In genomic region chr6:125816828-125817280, GRCh38 we compare ENCODE assay signal across 17 cellular contexts.
"Had no signal": no experiment of that assay in that cellular context is flagged by ENCODE, and none has a peak within 500 bp of the region (broad histone marks: within the 10 kb centered on the region; RNA-seq: fewer than 3 reads in every experiment).

No MANE protein-coding gene starts in this region.

- ATAC-seq: activated CD8-positive, alpha-beta T cell treated with anti-CD3 and anti-CD28 coated beads for 36 hours; heart left ventricle; left lobe of liver; mucosa of descending colon; natural killer cell had no signal

- H3K4me3 Mint-ChIP-seq: activated CD8-positive, alpha-beta T cell treated with anti-CD3 and anti-CD28 coated beads for 36 hours; activated naive CD4-positive, alpha-beta T cell treated with anti-CD3 and anti-CD28 coated beads, Interleukin-2, amount 50 U/mL, for 24 hours; natural killer cell had no signal

- H3K27ac Mint-ChIP-seq: activated CD8-positive, alpha-beta T cell treated with anti-CD3 and anti-CD28 coated beads for 36 hours; activated naive CD4-positive, alpha-beta T cell treated with anti-CD3 and anti-CD28 coated beads, Interleukin-2, amount 50 U/mL, for 24 hours; natural killer cell had no signal

- H3K9me3 Mint-ChIP-seq: activated CD8-positive, alpha-beta T cell treated with anti-CD3 and anti-CD28 coated beads for 36 hours; activated naive CD4-positive, alpha-beta T cell treated with anti-CD3 and anti-CD28 coated beads, Interleukin-2, amount 50 U/mL, for 24 hours; natural killer cell had no signal

- H3K36me3 ChIP-seq: cardiac muscle cell, right atrium auricular region, transverse colon had no signal

- H3K4me3 ChIP-seq: cardiac muscle cell, esophagus squamous epithelium, heart left ventricle, mucosa of descending colon, right atrium auricular region, transverse colon had no signal

- H3K27ac ChIP-seq: cardiac muscle cell, transverse colon had no signal

- H3K27me3 ChIP-seq: cardiac muscle cell, esophagus squamous epithelium, heart left ventricle, right atrium auricular region, transverse colon had no signal

- H3K9me3 ChIP-seq: esophagus squamous epithelium, heart left ventricle, mucosa of descending colon, right atrium auricular region, transverse colon had no signal

- FAIRE-seq: frontal cortex, islet of Langerhans, small intestine had no signal

- H3K27me3 Mint-ChIP-seq: activated CD8-positive, alpha-beta T cell treated with anti-CD3 and anti-CD28 coated beads for 36 hours; activated naive CD4-positive, alpha-beta T cell treated with anti-CD3 and anti-CD28 coated beads, Interleukin-2, amount 50 U/mL, for 24 hours had no signal

- DNase-seq: activated CD4-positive, CD25-positive, alpha-beta regulatory T cell treated with anti-CD3 and anti-CD28 coated beads, Interleukin-2, amount 50 U/mL, for 72 hours; activated CD8-positive, alpha-beta memory T cell treated with anti-CD3 and anti-CD28 coated beads, Interleukin-2, amount 50 U/mL, for 4 hours; activated CD8-positive, alpha-beta T cell treated with anti-CD3 and anti-CD28 coated beads for 36 hours; esophagus squamous epithelium; heart left ventricle; mammary epithelial cell; mucosa of descending colon; natural killer cell; small intestine; substantia nigra; transverse colon had no signal
